ENCODE assay signal across 14 cellular contexts in the genomic region with DNA sequence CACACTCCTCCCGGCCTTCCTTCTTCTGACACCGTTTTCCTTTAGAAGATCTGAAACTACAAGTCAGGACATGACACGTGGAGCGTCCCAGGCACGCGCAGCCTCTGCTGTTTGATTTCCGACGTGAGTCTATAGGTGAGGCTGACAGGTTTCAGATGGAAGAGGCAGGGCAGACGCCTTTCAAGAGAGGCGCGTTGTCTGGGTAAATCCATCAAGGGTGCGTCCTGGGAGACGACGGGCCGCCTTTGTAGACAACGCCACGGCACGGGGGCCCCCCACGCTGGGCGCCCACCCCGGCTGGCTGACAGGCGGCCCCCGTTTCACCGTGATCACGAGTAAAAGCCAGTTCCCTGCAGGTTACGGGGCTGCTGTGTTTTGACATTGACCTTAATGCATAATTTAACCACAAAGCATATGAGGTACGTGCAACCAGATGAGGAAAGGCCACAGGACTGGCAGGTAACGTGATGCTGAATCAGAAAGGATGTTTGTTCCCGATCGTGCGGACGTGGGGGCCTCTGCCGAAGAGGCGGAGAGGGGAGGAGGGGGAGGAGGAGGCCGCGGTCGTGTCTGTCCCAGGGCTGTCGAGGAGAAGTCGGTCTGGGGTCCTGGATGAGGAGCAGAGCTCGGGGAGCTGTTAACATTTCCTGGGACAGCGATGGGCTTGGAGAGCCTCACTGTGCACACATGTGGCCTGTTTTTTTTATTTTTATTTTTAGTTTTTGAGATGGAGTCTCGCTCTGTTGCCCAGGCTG. TPM values are rescaled to one million over a fixed set of nuclear protein-coding genes. Genes with fewer than 3 reads are reported as not detected.
DNase-seq lines count a peak whose midpoint lies in the region; ATAC-seq and TF ChIP-seq lines count a peak whose summit lies in the region.
"Had no signal": no experiment of that assay in that cellular context is flagged by ENCODE, and none has a peak within 500 bp of the region (broad histone marks: within the 10 kb centered on the region; RNA-seq: fewer than 3 reads in every experiment).

No MANE protein-coding gene starts in this region.

- H3K27me3 ChIP-seq in right cardiac atrium (ENCODE audit: control insufficient read depth, insufficient read depth) (no peaks in the 10 kb centered on the region), testis (no peaks in the 10 kb centered on the region), thyroid gland (no peaks in the 10 kb centered on the region)
- H3K27me3 ChIP-seq: MG63, vagina had no signal

- H3K4me3 ChIP-seq in right cardiac atrium (ENCODE audit: low read length), result no peak overlapping the region
- H3K4me3 ChIP-seq in testis, result no peak overlapping the region
- no peak overlapping the region for H3K4me3 ChIP-seq in thyroid gland (replicated peaks in 1 of 3)
- H3K4me3 ChIP-seq: MG63, vagina had no signal

- peaks cover 8% of the 10 kb centered on the region; the same call in 1 of the 2 replicates for H3K4me1 Mint-ChIP-seq in WTC11

- peak overlapping the region; percentile 48; the same call in 1 of the 2 replicates for H3K27ac Mint-ChIP-seq in WTC11

- H3K9me3 Mint-ChIP-seq in WTC11, result peaks cover 15% of the 10 kb centered on the region

- no peak for ATAC-seq in right cardiac atrium
- ATAC-seq in WTC11, result no peak
- no peak for ATAC-seq in HG03571 (IDR thresholded peaks at IDR 0.05; ENCODE audit: unreplicated experiment)

- CTCF ChIA-PET in WTC11 (lab: Charles Lee), result no interaction called here

- H3K4me1 ChIP-seq in right cardiac atrium (ENCODE audit: control insufficient read depth, insufficient read depth, low read length), result no peaks in the 10 kb centered on the region
- H3K4me1 ChIP-seq in testis, result no peaks in the 10 kb centered on the region
- H3K4me1 ChIP-seq in thyroid gland, result no peaks in the 10 kb centered on the region

- no peaks in the 10 kb centered on the region for H3K36me3 ChIP-seq in testis (ENCODE audit: low read depth, missing control alignments)
- H3K36me3 ChIP-seq in thyroid gland, result no peaks in the 10 kb centered on the region
- H3K36me3 ChIP-seq: MG63, vagina had no signal

- TF ChIP-seq POLR2A in testis (IDR thresholded peaks at IDR 0.05) (no peak), thyroid gland (IDR thresholded peaks at IDR 0.05) (no peak)

- H3K27me3 Mint-ChIP-seq in WTC11 (ENCODE audit: low read depth), result peaks cover 5% of the 10 kb centered on the region

- 49% methylated on average over 42 of the region's 42 CpGs for WGBS in right cardiac atrium
- 43 to 52% methylated on average over 39 to 42 of the region's 42 CpGs for WGBS in testis, 2 donors
- 56 to 72% methylated on average over 42 of the region's 42 CpGs for WGBS in thyroid gland, 2 donors

- no peak overlapping the region for H3K27ac ChIP-seq in right cardiac atrium (ENCODE audit: low read length)
- H3K27ac ChIP-seq in testis, result no peak overlapping the region
- H3K27ac ChIP-seq in thyroid gland, result no peak overlapping the region
- H3K27ac ChIP-seq: vagina had no signal

- no peak for TF ChIP-seq CTCF in WTC11 (IDR thresholded peaks at IDR 0.05)
- TF ChIP-seq CTCF in testis (IDR thresholded peaks at IDR 0.05), result no peak
- no peak for TF ChIP-seq CTCF in thyroid gland (IDR thresholded peaks at IDR 0.05)

- intact Hi-C loops in cardiac septum (cut with DNase I), result no loop called here
- intact Hi-C loops in right cardiac atrium (cut with DNase I), result no loop called here
- intact Hi-C loops in testis (cut with DNase I; ENCODE audit: low total_unique reads), result no loop called here
- intact Hi-C loops in thyroid gland (cut with DNase I), result no loop called here

- no peaks in the 10 kb centered on the region for H3K36me3 Mint-ChIP-seq in WTC11
- H3K36me3 Mint-ChIP-seq: brain had no signal

- no peaks in the 10 kb centered on the region for H3K9me3 ChIP-seq in right cardiac atrium (ENCODE audit: control insufficient read depth, low read length)
- no peaks in the 10 kb centered on the region for H3K9me3 ChIP-seq in testis
- H3K9me3 ChIP-seq in thyroid gland, result no peaks in the 10 kb centered on the region
- H3K9me3 ChIP-seq: MG63, vagina had no signal

- POLR2A ChIA-PET in WTC11 (lab: Charles Lee), result no interaction called here

- no peak overlapping the region for H3K4me3 Mint-ChIP-seq in WTC11

- DNase-seq in cardiac septum (ENCODE audit: low spot score), result peak; percentile 38
- no peak for DNase-seq in right cardiac atrium
- no peak for DNase-seq in WTC11 (ENCODE audit: low spot score)
- DNase-seq in kidney tubule cell (ENCODE audit: low spot score), result peak; percentile 19
- no peak for DNase-seq in testis
- DNase-seq in thyroid gland, result no peak
- DNase-seq: C1 segment of cervical spinal cord; effector memory CD4-positive, alpha-beta T cell; MG63; NCI-H1930; NCI-H774 had no signal

TF ChIP-seq in WTC11, 78 proteins besides CTCF, POLR2A, EP300 and RAD21 (continues in another document):
- TF ChIP-seq FOXP4 (CRISPR knock-in tag; IDR thresholded peaks at IDR 0.05) (no peak), ATF2 (CRISPR knock-in tag; IDR thresholded peaks at IDR 0.05; ENCODE audit: borderline replicate concordance, low read depth) (no peak), TP53 (CRISPR knock-in tag; IDR thresholded peaks at IDR 0.05) (no peak), HMGXB4 (CRISPR knock-in tag; IDR thresholded peaks at IDR 0.05) (no peak), OVOL2 (CRISPR knock-in tag; IDR thresholded peaks at IDR 0.05; ENCODE audit: borderline replicate concordance) (no peak), ELF4 (CRISPR knock-in tag; IDR thresholded peaks at IDR 0.05; ENCODE audit: low read depth) (no peak), NFATC4 (CRISPR knock-in tag; IDR thresholded peaks at IDR 0.05) (no peak), SOX15 (CRISPR knock-in tag; IDR thresholded peaks at IDR 0.05) (no peak), GTF2I (CRISPR knock-in tag; conservative IDR thresholded peaks at IDR 0.05) (no peak), ETV6 (CRISPR knock-in tag; IDR thresholded peaks at IDR 0.05) (no peak), NR3C1 (CRISPR knock-in tag; conservative IDR thresholded peaks at IDR 0.05; ENCODE audit: low read depth) (no peak), ESRRA (CRISPR knock-in tag; IDR thresholded peaks at IDR 0.05; ENCODE audit: borderline replicate concordance) (no peak)
- TF ChIP-seq, protein P1, sequence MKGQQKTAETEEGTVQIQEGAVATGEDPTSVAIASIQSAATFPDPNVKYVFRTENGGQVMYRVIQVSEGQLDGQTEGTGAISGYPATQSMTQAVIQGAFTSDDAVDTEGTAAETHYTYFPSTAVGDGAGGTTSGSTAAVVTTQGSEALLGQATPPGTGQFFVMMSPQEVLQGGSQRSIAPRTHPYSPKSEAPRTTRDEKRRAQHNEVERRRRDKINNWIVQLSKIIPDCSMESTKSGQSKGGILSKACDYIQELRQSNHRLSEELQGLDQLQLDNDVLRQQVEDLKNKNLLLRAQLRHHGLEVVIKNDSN (CRISPR knock-in tag; IDR thresholded peaks at IDR 0.05), result no peak

RNA-seq across cellular contexts. Expression of gene PPP2R3B, which starts 51.1 kb away (rescaled TPM):
- total RNA-seq in cardiac septum (128 TPM), right cardiac atrium (100 to 1,000 TPM; 101 to 163 (median 147) TPM), WTC11 (2021) (103 to 130 TPM (median 107 TPM) in 3 replicates), testis (100 to 1,000 TPM in 1 of 2 donors, 10 to 100 TPM in 1; 89.6 to 108 TPM), thyroid gland (10 to 100 TPM in 3 of 4 donors, 1 to 10 TPM in 1; 9.7 to 15.2 (median 12.3) TPM)
- polyA plus RNA-seq in right cardiac atrium (114 TPM), testis (ENCODE audit: insufficient read depth, low read depth, low replicate concordance) (28.3 TPM)

Comparison
In these comparisons a context has a peak if more than half of its experiments do, and no peak if none do; other contexts are left out.
1. DNase-seq: peak in cardiac septum (single experiment) and kidney tubule cell (single experiment); none in right cardiac atrium (0 of 3), WTC11 (single experiment), testis (single experiment) and thyroid gland (0 of 2).